In genomic region chr9:136718463-136719211, GRCh38 we compare ENCODE assay signal across 38 cellular contexts. TPM values are rescaled to one million over a fixed set of nuclear protein-coding genes. Genes with fewer than 3 reads are reported as not detected.
A peak's percentile ranks its signal among the peaks of the same experiment; 100 is the strongest.
DNase-seq lines count a peak whose midpoint lies in the region; ATAC-seq, FAIRE-seq and TF ChIP-seq lines count a peak whose summit lies in the region.
"Had no signal": no experiment of that assay in that cellular context is flagged by ENCODE, and none has a peak within 500 bp of the region (broad histone marks: within the 10 kb centered on the region; RNA-seq: fewer than 3 reads in every experiment).

No MANE protein-coding gene starts in this region.

- no peak for FAIRE-seq in HepG2 (lab: Jason Lieb, UNC)
- FAIRE-seq in GM12892 (lab: Jason Lieb, UNC): no peak
- FAIRE-seq: RCC 7860 had no signal

- DNase-seq in cardiac muscle cell (ENCODE audit: low read depth in 1 of 2, low spot score in 1 of 2) (no peak), cardiac septum (ENCODE audit: low spot score) (no peak), NT2/D1 (ENCODE audit: low read depth, low spot score) (no peak), HepG2 (ENCODE audit: low spot score) (no peak), GM12892 (ENCODE audit: insufficient read length) (no peak), OCI-M2 (lab: John Stamatoyannopoulos, UW; ENCODE audit: unreplicated experiment) (no peak)
- no peak for DNase-seq in effector CD8-positive, alpha-beta T cell (lab: John Stamatoyannopoulos, UW)
- DNase-seq: activated CD4-positive, alpha-beta T cell treated with anti-CD3 and anti-CD28 coated beads for 48 hours; activated gamma-delta T cell; activated naive CD8-positive, alpha-beta T cell treated with anti-CD3 and anti-CD28 coated beads, Interleukin-2, amount 10 ng/mL, durations not matched to agents 7 days and 5 days; activated T-cell treated with anti-CD3 and anti-CD28 coated beads, Interleukin-2, amount 50 U/mL, for 4 hours; caudate nucleus; CD4-positive, CD25-positive, alpha-beta regulatory T cell; cortex of kidney; DND-41; effector memory CD8-positive, alpha-beta T cell; esophagus squamous epithelium; foreskin keratinocyte; KBM-7; mesenchymal stem cell; NCI-H1092; NCI-H1694; NCI-H748 treated with DMSO at 0.1 percent for 48 hours; T1000; transverse colon; WERI-Rb-1 had no signal

- TF ChIP-seq CTCF in cardiac muscle cell (IDR thresholded peaks at IDR 0.05; ENCODE audit: low read depth, low read length) (no peak), HepG2 (CRISPR knock-in tag; IDR thresholded peaks at IDR 0.05) (no peak)

- H3K9me3 ChIP-seq in cardiac muscle cell (ENCODE audit: low read depth) (no peaks in the 10 kb centered on the region), NT2/D1 (ENCODE audit: insufficient read depth, low read length) (no peaks in the 10 kb centered on the region), HepG2 (ENCODE audit: low read length) (no peaks in the 10 kb centered on the region), subcutaneous abdominal adipose tissue (ENCODE audit: control insufficient read depth in 5 of 5, low read length in 5 of 5) (no peaks in the 10 kb centered on the region)
- H3K9me3 ChIP-seq: ascending aorta, esophagus squamous epithelium, spleen, transverse colon had no signal

- in situ Hi-C loops in HepG2 (cut with HindIII; ENCODE audit: extremely low pct_ligation_motif_present, low pct_unique_long_range_greater_than_20kb): no loop called here

- H3K4me1 ChIP-seq in cardiac muscle cell (ENCODE audit: low read depth): peaks cover 4% of the 10 kb centered on the region
- H3K4me1 ChIP-seq in NT2/D1 (ENCODE audit: insufficient read depth, insufficient read length): peaks cover 43% of the 10 kb centered on the region
- H3K4me1 ChIP-seq in HepG2 (ENCODE audit: insufficient read depth, low read length): peaks cover 1% of the 10 kb centered on the region; the same call in 1 of the 2 replicates
- H3K4me1 ChIP-seq in subcutaneous abdominal adipose tissue (ENCODE audit: control insufficient read depth in 5 of 5, insufficient read depth in 5 of 5, low read length in 5 of 5): peaks cover 1 to 78% (median 61%) of the 10 kb centered on the region in 5 donors
- H3K4me1 ChIP-seq: ascending aorta, foreskin keratinocyte had no signal

- H4K20me1 ChIP-seq in HepG2 (ENCODE audit: insufficient read depth, low read length): peaks cover 11% of the 10 kb centered on the region; the same call in 1 of the 2 replicates

- WGBS in HepG2 (ENCODE audit: low lambda C conversion rate): 40% methylated on average over 1 of the region's 18 CpGs

- no TSS peak for BruUV-seq in HepG2 (replicated peaks; lab: Mats Ljungman, UMichigan)

- H3K4me2 ChIP-seq in HepG2 (ENCODE audit: low read depth, low read length): no peak overlapping the region
- H3K4me2 ChIP-seq: hepatocyte had no signal

- TF ChIP-seq RAD21 in HepG2 (CRISPR knock-in tag; IDR thresholded peaks at IDR 0.05): no peak

- peak overlapping the region; percentile 13 for H3K27ac ChIP-seq in cardiac muscle cell
- no peak overlapping the region for H3K27ac ChIP-seq in HepG2 (ENCODE audit: extremely low read length, insufficient read depth, low read length)
- peak overlapping the region; percentile 37 for H3K27ac ChIP-seq in subcutaneous abdominal adipose tissue (ENCODE audit: low read depth, low read length)
- H3K27ac ChIP-seq: ascending aorta, foreskin keratinocyte, hepatocyte, WERI-Rb-1 had no signal

- intact Hi-C loops in cardiac septum (cut with DNase I): no loop called here
- intact Hi-C loops in HepG2 (cut with micrococcal nuclease; ENCODE audit: unreplicated experiment): no loop called here

- H3K4me3 ChIP-seq in cardiac muscle cell: no peak overlapping the region
- H3K4me3 ChIP-seq in NT2/D1 (ENCODE audit: insufficient read length, low read depth): no peak overlapping the region
- no peak overlapping the region for H3K4me3 ChIP-seq in HepG2 (replicated peaks in 1 of 3; ENCODE audit: insufficient read depth in 1 of 3, low read depth in 2 of 3, low read length in 3 of 3)
- no peak overlapping the region for H3K4me3 ChIP-seq in subcutaneous abdominal adipose tissue (ENCODE audit: low read depth in 1 of 5, low read length in 5 of 5)
- H3K4me3 ChIP-seq: ascending aorta, esophagus squamous epithelium, hepatocyte, transverse colon had no signal

- CTCF ChIA-PET in HepG2 (lab: Yijun Ruan, JAX; ENCODE audit: low intra/inter-chr PET ratio, low total read pairs): no interaction called here

- H3K79me2 ChIP-seq in HepG2 (ENCODE audit: insufficient read depth, low read length): no peaks in the 10 kb centered on the region

- H3K9ac ChIP-seq in NT2/D1 (ENCODE audit: insufficient read length, low read depth) (peak overlapping the region; percentile 17), HepG2 (ENCODE audit: insufficient read depth, low read depth, low read length) (no peak overlapping the region), subcutaneous abdominal adipose tissue (ENCODE audit: low read length in 5 of 5) (no peak overlapping the region)

- no peak overlapping the region for H2AFZ ChIP-seq in HepG2 (ENCODE audit: low read length)
- H2AFZ ChIP-seq: hepatocyte had no signal

- POLR2A ChIA-PET in HepG2 (lab: Yijun Ruan, JAX): interaction anchor here (1.3 to 2.0 kb wide), 3 partner anchors 8 to 10 kb away, joined by 3 to 7 read pairs (median 3); no protein-coding TSS in a partner anchor

- TF ChIP-seq EP300 in HepG2 (IDR thresholded peaks at IDR 0.05; ENCODE audit: low read depth in 2 of 2, low read length in 2 of 2) (no peak), HepG2 (CRISPR knock-in tag; IDR thresholded peaks at IDR 0.05; ENCODE audit: borderline replicate concordance) (no peak)

- H3K27me3 ChIP-seq in cardiac muscle cell (no peaks in the 10 kb centered on the region), NT2/D1 (ENCODE audit: insufficient read depth, insufficient read length) (no peaks in the 10 kb centered on the region), HepG2 (ENCODE audit: control insufficient read depth in 1 of 2, insufficient read depth in 2 of 2, low read length in 2 of 2) (peaks cover 0 to 4% of the 10 kb centered on the region in 2 experiments; a peak in 3 of 5 replicates), subcutaneous abdominal adipose tissue (ENCODE audit: control insufficient read depth in 5 of 5, insufficient read depth in 4 of 5, low read length in 5 of 5) (peaks cover 0 to 5% (median 0%) of the 10 kb centered on the region in 5 donors)
- H3K27me3 ChIP-seq: ascending aorta, hepatocyte had no signal

- TF ChIP-seq POLR2A in HepG2 (IDR thresholded peaks at IDR 0.05; ENCODE audit: insufficient read depth in 1 of 2, low read depth in 2 of 2, low read length in 2 of 2) (no peak), GM12892 (IDR thresholded peaks at IDR 0.05; ENCODE audit: low read depth, low read length) (no peak)

- ATAC-seq in HepG2: peak; percentile 1
- ATAC-seq: foreskin keratinocyte had no signal

- peaks cover 22% of the 10 kb centered on the region for H3K36me3 ChIP-seq in cardiac muscle cell
- H3K36me3 ChIP-seq in NT2/D1 (ENCODE audit: insufficient read depth, insufficient read length, low read length): peaks cover 33% of the 10 kb centered on the region
- H3K36me3 ChIP-seq in HepG2 (replicated peaks in 1 of 2; ENCODE audit: control insufficient read depth in 1 of 2, insufficient read depth in 2 of 2, low read length in 2 of 2): peaks cover 1 to 2% of the 10 kb centered on the region in 2 experiments; a peak in 4 of 5 replicates
- peaks cover 0 to 28% (median 23%) of the 10 kb centered on the region in 5 donors for H3K36me3 ChIP-seq in subcutaneous abdominal adipose tissue (ENCODE audit: control insufficient read depth in 5 of 5, insufficient read depth in 5 of 5, low read length in 5 of 5)

RNA-seq across cellular contexts. Expression of gene DIPK1B, which starts 6.3 kb away (rescaled TPM):
- total RNA-seq in cardiac muscle cell: 163 and 188 TPM in 2 replicates
- 162 and 190 TPM in 2 replicates for polyA plus RNA-seq in cardiac muscle cell
- 28.3 TPM for total RNA-seq in cardiac septum
- 0.18 and 0.28 TPM in 2 replicates for total RNA-seq in HepG2 (2016; rRNA removed; fragmentation: Illumina TruSeq; extraction: Trizol)
- 0.91 and 1.1 TPM in 2 replicates for total RNA-seq in HepG2 (2016; cell fraction: cytosol; rRNA removed; fragmentation: Illumina TruSeq; extraction: Trizol; ENCODE audit: low read depth)
- 0.28 and 0.41 TPM in 2 replicates for total RNA-seq in HepG2 (2016; cell fraction: insoluble cytoplasmic fraction; rRNA removed; fragmentation: Illumina TruSeq; extraction: Trizol)
- total RNA-seq in HepG2 (2016; cell fraction: membrane; rRNA removed; fragmentation: Illumina TruSeq; extraction: Trizol): 0.99 and 1.2 TPM in 2 replicates
- 0.16 TPM in 1 of 2 replicates, not detected in the other for total RNA-seq in HepG2 (2016; cell fraction: nucleus; rRNA removed; fragmentation: Illumina TruSeq; extraction: Trizol)
- polyA plus RNA-seq in HepG2 (2011; rRNA removed): 3.9 and 7.2 TPM in 2 replicates
- polyA plus RNA-seq in HepG2 (2011; cell fraction: cytosol; rRNA removed): 4.8 and 7.5 TPM in 2 replicates
- 17.3 and 19.2 TPM in 2 replicates for polyA plus RNA-seq in HepG2 (2011; cell fraction: nucleus; rRNA removed)
- polyA plus RNA-seq in HepG2 (2012): 3.2 TPM in 2 replicates
- 1.3 TPM in 2 replicates for polyA plus RNA-seq in HepG2 (2016; cell fraction: cytosol; fragmentation: Illumina TruSeq; extraction: Trizol; ENCODE audit: low read depth)
- 0.28 and 0.45 TPM in 2 replicates for polyA plus RNA-seq in HepG2 (2016; cell fraction: insoluble cytoplasmic fraction; fragmentation: Illumina TruSeq; extraction: Trizol; ENCODE audit: low read depth)
- polyA plus RNA-seq in HepG2 (2016; cell fraction: membrane; fragmentation: Illumina TruSeq; extraction: Trizol; ENCODE audit: low read depth): 1.1 TPM in 2 replicates
- 0.56 and 0.57 TPM in 2 replicates for polyA plus RNA-seq in HepG2 (2016; cell fraction: nucleus; fragmentation: Illumina TruSeq; extraction: Trizol; ENCODE audit: insufficient read depth, low read depth)
- 0.07 and 7.1 TPM in 2 replicates for polyA minus RNA-seq in HepG2 (2011; rRNA and poly(A)+ RNA removed; ENCODE audit: low replicate concordance)
- 2.7 and 3.6 TPM in 2 replicates for polyA minus RNA-seq in HepG2 (2011; cell fraction: cytosol; rRNA and poly(A)+ RNA removed)
- polyA minus RNA-seq in HepG2 (2011; cell fraction: nucleus; rRNA and poly(A)+ RNA removed): 1.2 TPM in 2 replicates
- 0.36 TPM for polyA plus RNA-seq in GM12892 (2012; ENCODE audit: missing spikeins)
- total RNA-seq: activated CD8-positive, alpha-beta memory T cell treated with anti-CD3 and anti-CD28 coated beads for 36 hours had no signal

RNA-seq across cellular contexts. Expression of gene LCN10, which starts 24.1 kb away (rescaled TPM):
- total RNA-seq in cardiac muscle cell (0.63 TPM in 1 of 2 replicates, not detected in the other), cardiac septum (3.3 TPM), HepG2 (2016; rRNA removed; fragmentation: Illumina TruSeq; extraction: Trizol) (0.14 and 0.53 TPM in 2 replicates)
- polyA plus RNA-seq in cardiac muscle cell (0.25 and 0.71 TPM in 2 replicates), HepG2 (2011; rRNA removed) (0.61 and 0.84 TPM in 2 replicates)
- total RNA-seq in HepG2 (2016; cell fraction: cytosol; rRNA removed; fragmentation: Illumina TruSeq; extraction: Trizol; ENCODE audit: low read depth): not detected in 2 replicates
- 0.13 and 0.19 TPM in 2 replicates for total RNA-seq in HepG2 (2016; cell fraction: insoluble cytoplasmic fraction; rRNA removed; fragmentation: Illumina TruSeq; extraction: Trizol)
- total RNA-seq in HepG2 (2016; cell fraction: membrane; rRNA removed; fragmentation: Illumina TruSeq; extraction: Trizol): 0.34 TPM in 2 replicates
- total RNA-seq in HepG2 (2016; cell fraction: nucleus; rRNA removed; fragmentation: Illumina TruSeq; extraction: Trizol): 0.22 TPM in 1 of 2 replicates, not detected in the other
- polyA plus RNA-seq in HepG2 (2011; cell fraction: cytosol; rRNA removed): 0.82 and 1.0 TPM in 2 replicates
- 0.85 and 1.8 TPM in 2 replicates for polyA plus RNA-seq in HepG2 (2011; cell fraction: nucleus; rRNA removed)
- polyA plus RNA-seq in HepG2 (2012): 1.5 and 1.8 TPM in 2 replicates
- 0.18 and 0.24 TPM in 2 replicates for polyA plus RNA-seq in HepG2 (2016; cell fraction: cytosol; fragmentation: Illumina TruSeq; extraction: Trizol; ENCODE audit: low read depth)
- 0.27 and 0.43 TPM in 2 replicates for polyA plus RNA-seq in HepG2 (2016; cell fraction: insoluble cytoplasmic fraction; fragmentation: Illumina TruSeq; extraction: Trizol; ENCODE audit: low read depth)
- polyA plus RNA-seq in HepG2 (2016; cell fraction: membrane; fragmentation: Illumina TruSeq; extraction: Trizol; ENCODE audit: low read depth): 0.15 and 0.43 TPM in 2 replicates
- 0.41 and 0.74 TPM in 2 replicates for polyA plus RNA-seq in HepG2 (2016; cell fraction: nucleus; fragmentation: Illumina TruSeq; extraction: Trizol; ENCODE audit: insufficient read depth, low read depth)
- polyA minus RNA-seq in HepG2 (2011; rRNA and poly(A)+ RNA removed; ENCODE audit: low replicate concordance): 0.30 and 1.0 TPM in 2 replicates
- not detected in 2 replicates for polyA minus RNA-seq in HepG2 (2011; cell fraction: cytosol; rRNA and poly(A)+ RNA removed)
- not detected in 2 replicates for polyA minus RNA-seq in HepG2 (2011; cell fraction: nucleus; rRNA and poly(A)+ RNA removed)
- polyA plus RNA-seq in GM12892 (2012; ENCODE audit: missing spikeins): 2.4 TPM
- total RNA-seq: A172, foreskin keratinocyte, H4, hepatocyte, M059J had no signal
- polyA plus RNA-seq: foreskin keratinocyte, hepatocyte, neural cell had no signal

RNA-seq across cellular contexts. Expression of gene LCN6, which starts 29.7 kb away (rescaled TPM):
- total RNA-seq in cardiac muscle cell (not detected in 2 replicates), cardiac septum (4.5 TPM), HepG2 (2016; rRNA removed; fragmentation: Illumina TruSeq; extraction: Trizol) (not detected in 2 replicates)
- polyA plus RNA-seq in cardiac muscle cell (not detected in 2 replicates), HepG2 (2011; rRNA removed) (not detected in 2 replicates)
- total RNA-seq in HepG2 (2016; cell fraction: cytosol; rRNA removed; fragmentation: Illumina TruSeq; extraction: Trizol; ENCODE audit: low read depth): not detected in 2 replicates
- not detected in 2 replicates for total RNA-seq in HepG2 (2016; cell fraction: insoluble cytoplasmic fraction; rRNA removed; fragmentation: Illumina TruSeq; extraction: Trizol)
- not detected in 2 replicates for total RNA-seq in HepG2 (2016; cell fraction: membrane; rRNA removed; fragmentation: Illumina TruSeq; extraction: Trizol)
- not detected in 2 replicates for total RNA-seq in HepG2 (2016; cell fraction: nucleus; rRNA removed; fragmentation: Illumina TruSeq; extraction: Trizol)
- polyA plus RNA-seq in HepG2 (2011; cell fraction: cytosol; rRNA removed): not detected in 2 replicates
- polyA plus RNA-seq in HepG2 (2011; cell fraction: nucleus; rRNA removed): not detected in 2 replicates
- not detected in 2 replicates for polyA plus RNA-seq in HepG2 (2012)
- not detected in 2 replicates for polyA plus RNA-seq in HepG2 (2016; cell fraction: cytosol; fragmentation: Illumina TruSeq; extraction: Trizol; ENCODE audit: low read depth)
- not detected in 2 replicates for polyA plus RNA-seq in HepG2 (2016; cell fraction: insoluble cytoplasmic fraction; fragmentation: Illumina TruSeq; extraction: Trizol; ENCODE audit: low read depth)
- polyA plus RNA-seq in HepG2 (2016; cell fraction: membrane; fragmentation: Illumina TruSeq; extraction: Trizol; ENCODE audit: low read depth): not detected in 2 replicates
- not detected in 2 replicates for polyA plus RNA-seq in HepG2 (2016; cell fraction: nucleus; fragmentation: Illumina TruSeq; extraction: Trizol; ENCODE audit: insufficient read depth, low read depth)
- polyA minus RNA-seq in HepG2 (2011; rRNA and poly(A)+ RNA removed; ENCODE audit: low replicate concordance): not detected in 2 replicates
- not detected in 2 replicates for polyA minus RNA-seq in HepG2 (2011; cell fraction: cytosol; rRNA and poly(A)+ RNA removed)
- polyA minus RNA-seq in HepG2 (2011; cell fraction: nucleus; rRNA and poly(A)+ RNA removed): not detected in 2 replicates
- not detected for polyA plus RNA-seq in GM12892 (2012; ENCODE audit: missing spikeins)
- total RNA-seq: A172; activated CD8-positive, alpha-beta memory T cell treated with anti-CD3 and anti-CD28 coated beads for 36 hours; activated naive CD8-positive, alpha-beta T cell treated with anti-CD3 and anti-CD28 coated beads, Interleukin-2, amount 10 ng/mL, durations not matched to agents 7 days and 5 days; activated T-cell treated with anti-CD3 and anti-CD28 coated beads, Interleukin-2, amount 50 U/mL, for 4 hours; CD4-positive, CD25-positive, alpha-beta regulatory T cell; foreskin keratinocyte; H4; hepatocyte; M059J had no signal
- polyA plus RNA-seq: CD4-positive, CD25-positive, alpha-beta regulatory T cell; foreskin keratinocyte; hepatocyte; neural cell had no signal

RNA-seq across cellular contexts. Expression of gene AGPAT2, which starts 31.4 kb away (rescaled TPM):
- 59.0 and 72.5 TPM in 2 replicates for total RNA-seq in cardiac muscle cell
- polyA plus RNA-seq in cardiac muscle cell: 103 and 104 TPM in 2 replicates
- total RNA-seq in cardiac septum: 48.4 TPM
- 2.5 and 3.9 TPM in 2 replicates for total RNA-seq in HepG2 (2016; rRNA removed; fragmentation: Illumina TruSeq; extraction: Trizol)
- 5.2 and 5.9 TPM in 2 replicates for total RNA-seq in HepG2 (2016; cell fraction: cytosol; rRNA removed; fragmentation: Illumina TruSeq; extraction: Trizol; ENCODE audit: low read depth)
- total RNA-seq in HepG2 (2016; cell fraction: insoluble cytoplasmic fraction; rRNA removed; fragmentation: Illumina TruSeq; extraction: Trizol): 2.1 and 3.5 TPM in 2 replicates
- 6.3 and 6.7 TPM in 2 replicates for total RNA-seq in HepG2 (2016; cell fraction: membrane; rRNA removed; fragmentation: Illumina TruSeq; extraction: Trizol)
- 3.1 and 3.9 TPM in 2 replicates for total RNA-seq in HepG2 (2016; cell fraction: nucleus; rRNA removed; fragmentation: Illumina TruSeq; extraction: Trizol)
- polyA plus RNA-seq in HepG2 (2011; rRNA removed): 25.8 and 33.0 TPM in 2 replicates
- 34.1 and 37.6 TPM in 2 replicates for polyA plus RNA-seq in HepG2 (2011; cell fraction: cytosol; rRNA removed)
- 32.1 and 35.6 TPM in 2 replicates for polyA plus RNA-seq in HepG2 (2011; cell fraction: nucleus; rRNA removed)
- polyA plus RNA-seq in HepG2 (2012): 9.3 and 10.6 TPM in 2 replicates
- 8.4 and 9.1 TPM in 2 replicates for polyA plus RNA-seq in HepG2 (2016; cell fraction: cytosol; fragmentation: Illumina TruSeq; extraction: Trizol; ENCODE audit: low read depth)
- 3.6 and 3.8 TPM in 2 replicates for polyA plus RNA-seq in HepG2 (2016; cell fraction: insoluble cytoplasmic fraction; fragmentation: Illumina TruSeq; extraction: Trizol; ENCODE audit: low read depth)
- polyA plus RNA-seq in HepG2 (2016; cell fraction: membrane; fragmentation: Illumina TruSeq; extraction: Trizol; ENCODE audit: low read depth): 9.7 and 9.8 TPM in 2 replicates
- 8.2 and 8.4 TPM in 2 replicates for polyA plus RNA-seq in HepG2 (2016; cell fraction: nucleus; fragmentation: Illumina TruSeq; extraction: Trizol; ENCODE audit: insufficient read depth, low read depth)
- polyA minus RNA-seq in HepG2 (2011; rRNA and poly(A)+ RNA removed; ENCODE audit: low replicate concordance): 34.1 and 96.5 TPM in 2 replicates
- polyA minus RNA-seq in HepG2 (2011; cell fraction: cytosol; rRNA and poly(A)+ RNA removed): 12.3 and 17.9 TPM in 2 replicates
- 6.1 and 6.2 TPM in 2 replicates for polyA minus RNA-seq in HepG2 (2011; cell fraction: nucleus; rRNA and poly(A)+ RNA removed)
- polyA plus RNA-seq in GM12892 (2012; ENCODE audit: missing spikeins): 3.5 TPM

RNA-seq across cellular contexts. Expression of gene LCN8, which starts 39.4 kb away (rescaled TPM):
- total RNA-seq in cardiac muscle cell (not detected in 2 replicates), cardiac septum (not detected), HepG2 (2016; rRNA removed; fragmentation: Illumina TruSeq; extraction: Trizol) (not detected in 2 replicates)
- polyA plus RNA-seq in cardiac muscle cell (0.81 TPM in 1 of 2 replicates, not detected in the other), HepG2 (2011; rRNA removed) (0.15 TPM in 1 of 2 replicates, not detected in the other)
- not detected in 2 replicates for total RNA-seq in HepG2 (2016; cell fraction: cytosol; rRNA removed; fragmentation: Illumina TruSeq; extraction: Trizol; ENCODE audit: low read depth)
- not detected in 2 replicates for total RNA-seq in HepG2 (2016; cell fraction: insoluble cytoplasmic fraction; rRNA removed; fragmentation: Illumina TruSeq; extraction: Trizol)
- total RNA-seq in HepG2 (2016; cell fraction: membrane; rRNA removed; fragmentation: Illumina TruSeq; extraction: Trizol): not detected in 2 replicates
- not detected in 2 replicates for total RNA-seq in HepG2 (2016; cell fraction: nucleus; rRNA removed; fragmentation: Illumina TruSeq; extraction: Trizol)
- polyA plus RNA-seq in HepG2 (2011; cell fraction: cytosol; rRNA removed): 0.01 TPM in 1 of 2 replicates, not detected in the other
- 0.64 and 1.8 TPM in 2 replicates for polyA plus RNA-seq in HepG2 (2011; cell fraction: nucleus; rRNA removed)
- polyA plus RNA-seq in HepG2 (2012): not detected in 2 replicates
- not detected in 2 replicates for polyA plus RNA-seq in HepG2 (2016; cell fraction: cytosol; fragmentation: Illumina TruSeq; extraction: Trizol; ENCODE audit: low read depth)
- polyA plus RNA-seq in HepG2 (2016; cell fraction: insoluble cytoplasmic fraction; fragmentation: Illumina TruSeq; extraction: Trizol; ENCODE audit: low read depth): not detected in 2 replicates
- polyA plus RNA-seq in HepG2 (2016; cell fraction: membrane; fragmentation: Illumina TruSeq; extraction: Trizol; ENCODE audit: low read depth): not detected in 2 replicates
- not detected in 2 replicates for polyA plus RNA-seq in HepG2 (2016; cell fraction: nucleus; fragmentation: Illumina TruSeq; extraction: Trizol; ENCODE audit: insufficient read depth, low read depth)
- polyA minus RNA-seq in HepG2 (2011; rRNA and poly(A)+ RNA removed; ENCODE audit: low replicate concordance): not detected in 2 replicates
- not detected in 2 replicates for polyA minus RNA-seq in HepG2 (2011; cell fraction: cytosol; rRNA and poly(A)+ RNA removed)
- polyA minus RNA-seq in HepG2 (2011; cell fraction: nucleus; rRNA and poly(A)+ RNA removed): not detected in 2 replicates
- not detected for polyA plus RNA-seq in GM12892 (2012; ENCODE audit: missing spikeins)
- total RNA-seq: A172; activated CD8-positive, alpha-beta memory T cell treated with anti-CD3 and anti-CD28 coated beads for 36 hours; activated naive CD8-positive, alpha-beta T cell treated with anti-CD3 and anti-CD28 coated beads, Interleukin-2, amount 10 ng/mL, durations not matched to agents 7 days and 5 days; activated T-cell treated with anti-CD3 and anti-CD28 coated beads, Interleukin-2, amount 50 U/mL, for 4 hours; ascending aorta; CD4-positive, CD25-positive, alpha-beta regulatory T cell; esophagus squamous epithelium; foreskin keratinocyte; H4; hepatocyte; M059J; right cardiac atrium; subcutaneous adipose tissue; transverse colon had no signal
- polyA plus RNA-seq: CD4-positive, CD25-positive, alpha-beta regulatory T cell; foreskin keratinocyte; hepatocyte; neural cell; right cardiac atrium had no signal

Comparison
In these comparisons a context has a peak if more than half of its experiments do, and no peak if none do; other contexts are left out.
1. RNA of gene DIPK1B, which starts 6.3 kb away (total RNA-seq): 163 to 188 TPM in cardiac muscle cell and 28.3 TPM in cardiac septum (single experiment); 0.16 to 1.2 TPM in HepG2; every median in the first group is over 10 times any median in the second.